11 cellular contexts compared by ENCODE assay signal in the genomic region with DNA sequence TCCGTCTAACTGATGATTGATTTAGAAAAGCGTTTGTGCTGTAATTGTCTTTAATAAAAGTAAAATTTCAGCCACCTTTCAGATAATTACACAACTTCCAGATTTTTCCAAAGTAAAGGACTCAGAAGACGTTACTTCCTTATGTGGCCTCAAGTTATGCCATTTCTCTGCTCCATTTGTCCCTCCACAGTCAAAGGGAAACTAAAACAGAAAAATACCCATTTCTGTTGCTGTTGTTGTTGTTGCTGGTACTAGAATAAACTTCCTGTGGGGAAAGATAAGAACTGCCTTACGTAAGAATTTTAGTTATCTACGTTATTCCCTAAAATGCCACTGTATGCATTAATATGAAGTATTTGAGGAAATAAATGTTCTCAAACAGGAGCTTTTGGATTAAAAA.
A peak's percentile ranks its signal among the peaks of the same experiment; 100 is the strongest.
DNase-seq lines count a peak whose midpoint lies in the region; ATAC-seq and TF ChIP-seq lines count a peak whose summit lies in the region.
"Had no signal": no experiment of that assay in that cellular context is flagged by ENCODE, and none has a peak within 500 bp of the region (broad histone marks: within the 10 kb centered on the region; RNA-seq: fewer than 3 reads in every experiment).

No MANE protein-coding gene starts in this region.

- no peak overlapping the region for H3K4me3 ChIP-seq in Loucy (ENCODE audit: low read length, poor library complexity, severe bottlenecking)
- H3K4me3 ChIP-seq: transverse colon had no signal

- ATAC-seq in GM18519 (IDR thresholded peaks at IDR 0.05; ENCODE audit: low FRiP score, unreplicated experiment) (peak; percentile 44), GM21515 (IDR thresholded peaks at IDR 0.05; ENCODE audit: unreplicated experiment) (peak; percentile 52), HG02884 (IDR thresholded peaks at IDR 0.05; ENCODE audit: unreplicated experiment) (peak; percentile 70), HG03159 (IDR thresholded peaks at IDR 0.05; ENCODE audit: unreplicated experiment) (no peak)
- ATAC-seq: left ventricle myocardium superior had no signal

- peaks cover 2% of the 10 kb centered on the region for H3K4me1 ChIP-seq in Loucy (ENCODE audit: insufficient read depth, low read length, poor library complexity, severe bottlenecking)

- peak overlapping the region; percentile 33; the same call in 1 of the 2 replicates for H2AFZ ChIP-seq in Loucy (ENCODE audit: low read length)

- no peaks in the 10 kb centered on the region for H3F3A ChIP-seq in Loucy (ENCODE audit: low read depth)

- H3K27ac ChIP-seq in substantia nigra (ENCODE audit: low read depth, low read length, poor library complexity, severe bottlenecking), result no peak overlapping the region
- H3K27ac ChIP-seq: transverse colon had no signal

- no peaks in the 10 kb centered on the region for H4K20me1 ChIP-seq in Loucy (ENCODE audit: insufficient read depth, low read length, poor library complexity, severe bottlenecking)

- DNase-seq in NCI-H226, result no peak
- no peak for DNase-seq in AG08395 (ENCODE audit: low spot score)
- DNase-seq in substantia nigra (lab: John Stamatoyannopoulos, UW), result no peak
- DNase-seq: left ventricle myocardium superior, NCI-H2081 treated with DMSO at 0.1 percent for 48 hours, transverse colon had no signal

- TF ChIP-seq CTCF in Loucy (conservative IDR thresholded peaks at IDR 0.05; ENCODE audit: low read length), result no peak

- H3K9ac ChIP-seq in Loucy (ENCODE audit: low read depth, low read length, poor library complexity, severe bottlenecking), result no peak overlapping the region

- H3K79me2 ChIP-seq in Loucy (ENCODE audit: insufficient read depth, low read length), result no peaks in the 10 kb centered on the region

- no peak overlapping the region for H3K4me2 ChIP-seq in Loucy (ENCODE audit: low read depth, low read length, poor library complexity, severe bottlenecking)

- no peaks in the 10 kb centered on the region for H3K9me3 ChIP-seq in Loucy (ENCODE audit: insufficient read depth, low read depth, low read length)
- H3K9me3 ChIP-seq: transverse colon had no signal

- H3K27me3 ChIP-seq in Loucy (ENCODE audit: insufficient read depth, low read length, poor library complexity, severe bottlenecking), result no peaks in the 10 kb centered on the region
- H3K27me3 ChIP-seq: transverse colon had no signal

- H3K36me3 ChIP-seq in Loucy (ENCODE audit: insufficient read depth, low read length), result no peaks in the 10 kb centered on the region

- H3K9me2 ChIP-seq in Loucy (replicated peaks; ENCODE audit: low read depth, low read length), result no peaks in the 10 kb centered on the region
